Comparison of ENCODE assay signal across 17 cellular contexts in the genomic region with DNA sequence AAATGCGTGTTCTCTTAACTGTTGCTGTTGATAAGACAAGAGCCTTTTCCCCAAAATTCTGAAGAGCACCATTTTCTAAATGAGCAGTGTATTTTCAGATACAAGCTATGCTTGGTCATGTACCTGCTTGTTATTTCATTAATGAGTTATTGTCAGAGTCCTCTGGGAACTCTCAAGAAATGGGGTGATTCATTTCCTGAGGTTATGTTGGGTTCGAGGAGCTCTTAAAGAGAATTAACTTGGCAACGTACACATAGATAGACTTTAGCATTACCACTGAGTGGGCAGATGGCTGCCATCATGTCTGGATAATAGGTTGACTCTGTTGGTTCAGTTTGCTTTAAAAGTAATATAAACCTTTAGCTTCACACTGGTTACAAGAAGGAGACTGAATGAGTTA.
DNase-seq lines count a peak whose midpoint lies in the region.
"Had no signal": no experiment of that assay in that cellular context is flagged by ENCODE, and none has a peak within 500 bp of the region (broad histone marks: within the 10 kb centered on the region; RNA-seq: fewer than 3 reads in every experiment).

No MANE protein-coding gene starts in this region.

- H3K14ac ChIP-seq in mesenchymal stem cell (ENCODE audit: low read length in 2 of 2), result no peak overlapping the region

- no peak overlapping the region for H3K18ac ChIP-seq in mesenchymal stem cell (ENCODE audit: low read depth in 1 of 2, low read length in 2 of 2)

- no peaks in the 10 kb centered on the region for H3K9me3 Mint-ChIP-seq in activated CD4-positive, alpha-beta memory T cell treated with anti-CD3 and anti-CD28 coated beads for 36 hours
- no peaks in the 10 kb centered on the region for H3K9me3 Mint-ChIP-seq in activated CD4-positive, alpha-beta memory T cell treated with anti-CD3 and anti-CD28 coated beads, Interleukin-2, amount 10 ng/mL, durations not matched to agents 7 days and 5 days
- no peaks in the 10 kb centered on the region for H3K9me3 Mint-ChIP-seq in activated naive CD8-positive, alpha-beta T cell (ENCODE audit: low read depth)
- H3K9me3 Mint-ChIP-seq: mesothelial cell of epicardium had no signal

- H3K79me1 ChIP-seq in mesenchymal stem cell (replicated peaks; ENCODE audit: low read length, poor library complexity, severe bottlenecking), result no peaks in the 10 kb centered on the region

- no peak overlapping the region for H2BK15ac ChIP-seq in mesenchymal stem cell (ENCODE audit: low read depth, poor library complexity, severe bottlenecking)

- H3K27me3 Mint-ChIP-seq in activated CD4-positive, alpha-beta memory T cell treated with anti-CD3 and anti-CD28 coated beads for 36 hours, result no peaks in the 10 kb centered on the region
- no peaks in the 10 kb centered on the region for H3K27me3 Mint-ChIP-seq in activated CD4-positive, alpha-beta memory T cell treated with anti-CD3 and anti-CD28 coated beads, Interleukin-2, amount 10 ng/mL, durations not matched to agents 7 days and 5 days
- no peaks in the 10 kb centered on the region for H3K27me3 Mint-ChIP-seq in activated naive CD8-positive, alpha-beta T cell

- no peak overlapping the region for H3K4ac ChIP-seq in mesenchymal stem cell (ENCODE audit: low read depth in 1 of 2, low read length in 2 of 2)

- H2BK5ac ChIP-seq in mesenchymal stem cell (ENCODE audit: low read depth, low read length, poor library complexity, severe bottlenecking), result no peak overlapping the region

- peaks cover 75% of the 10 kb centered on the region for H3K4me1 Mint-ChIP-seq in activated CD4-positive, alpha-beta memory T cell treated with anti-CD3 and anti-CD28 coated beads for 36 hours (ENCODE audit: low read depth)
- peaks cover 63% of the 10 kb centered on the region for H3K4me1 Mint-ChIP-seq in activated CD4-positive, alpha-beta memory T cell treated with anti-CD3 and anti-CD28 coated beads, Interleukin-2, amount 10 ng/mL, durations not matched to agents 7 days and 5 days
- H3K4me1 Mint-ChIP-seq in activated naive CD8-positive, alpha-beta T cell (ENCODE audit: low read depth), result peaks cover 80% of the 10 kb centered on the region
- H3K4me1 Mint-ChIP-seq: mesothelial cell of epicardium had no signal

- POLR2A ChIA-PET in activated CD4-positive, alpha-beta memory T cell treated with anti-CD3 and anti-CD28 coated beads for 36 hours (lab: Charles Lee), result no interaction called here
- POLR2A ChIA-PET in activated CD4-positive, alpha-beta memory T cell treated with anti-CD3 and anti-CD28 coated beads, Interleukin-2, amount 10 ng/mL, durations not matched to agents 7 days and 5 days (lab: Charles Lee), result no interaction called here

- no peak overlapping the region for H2BK12ac ChIP-seq in mesenchymal stem cell (ENCODE audit: low read length in 2 of 2)

- CTCF ChIA-PET in activated CD4-positive, alpha-beta memory T cell treated with anti-CD3 and anti-CD28 coated beads for 36 hours (lab: Charles Lee), result interaction anchor here (0.7 kb wide), 1 partner anchor 65 kb away, joined by 3 read pairs; no protein-coding TSS in a partner anchor
- CTCF ChIA-PET in activated CD4-positive, alpha-beta memory T cell treated with anti-CD3 and anti-CD28 coated beads, Interleukin-2, amount 10 ng/mL, durations not matched to agents 7 days and 5 days (lab: Charles Lee), result no interaction called here

- H3K4me3 ChIP-seq in mesenchymal stem cell (ENCODE audit: insufficient read depth in 1 of 2, low read depth in 1 of 2, low read length in 2 of 2), result no peak overlapping the region
- H3K4me3 ChIP-seq: tibial nerve had no signal

- H3K27me3 ChIP-seq in mesenchymal stem cell (ENCODE audit: control insufficient read depth in 1 of 2, insufficient read depth in 1 of 2, low read length in 2 of 2), result peaks cover 0 to 64% of the 10 kb centered on the region in 2 experiments
- H3K27me3 ChIP-seq: neutrophil, tibial nerve had no signal

- H3K27ac Mint-ChIP-seq in activated CD4-positive, alpha-beta memory T cell treated with anti-CD3 and anti-CD28 coated beads for 36 hours, result peak overlapping the region; percentile 66
- no peak overlapping the region for H3K27ac Mint-ChIP-seq in activated CD4-positive, alpha-beta memory T cell treated with anti-CD3 and anti-CD28 coated beads, Interleukin-2, amount 10 ng/mL, durations not matched to agents 7 days and 5 days
- H3K27ac Mint-ChIP-seq in activated naive CD8-positive, alpha-beta T cell, result peak overlapping the region; percentile 81
- H3K27ac Mint-ChIP-seq: mesothelial cell of epicardium had no signal

- H3K9me3 ChIP-seq in mesenchymal stem cell (ENCODE audit: control insufficient read depth, low read length), result no peaks in the 10 kb centered on the region
- H3K9me3 ChIP-seq: neutrophil, tibial nerve had no signal

- no peak for DNase-seq in activated CD4-positive, alpha-beta memory T cell treated with anti-CD3 and anti-CD28 coated beads for 36 hours
- DNase-seq in activated CD4-positive, alpha-beta memory T cell treated with anti-CD3 and anti-CD28 coated beads, Interleukin-2, amount 10 ng/mL, durations not matched to agents 7 days and 5 days, result no peak
- DNase-seq in M059J (ENCODE audit: low read depth), result peak; percentile 70
- peak; percentile 1 for DNase-seq in mesenchymal stem cell
- no peak for DNase-seq in head of caudate nucleus
- DNase-seq in activated gamma-delta T cell treated with Interleukin-2 at 50 U/mL for 16 hours, result no peak
- no peak for DNase-seq in H4 (ENCODE audit: low spot score)
- DNase-seq: COR-L47; glutamatergic neuron; islet precursor cell; NCI-H446 treated with DMSO at 0.1 percent for 48 hours; stimulated activated CD4-positive, alpha-beta T cell treated with anti-CD3 and anti-CD28 coated beads, Interleukin-2, amount 100 ng/mL, for 48 hours; stimulated activated CD8-positive, alpha-beta memory T cell treated with anti-CD3 and anti-CD28 coated beads, Interleukin-4, amount 100 ng/mL, for 48 hours had no signal

- H2BK120ac ChIP-seq in mesenchymal stem cell (ENCODE audit: low read depth, low read length), result no peak overlapping the region

- WGBS in mesenchymal stem cell, result 44% methylated on average over 2 of the region's 3 CpGs

- no peaks in the 10 kb centered on the region for H3K4me1 ChIP-seq in mesenchymal stem cell (ENCODE audit: control insufficient read depth, insufficient read depth, low read depth, low read length)
- H3K4me1 ChIP-seq: tibial nerve had no signal

- no peak overlapping the region for H3K27ac ChIP-seq in mesenchymal stem cell (ENCODE audit: low read length, poor library complexity, severe bottlenecking)
- H3K27ac ChIP-seq: neutrophil, tibial nerve had no signal

- H3K4me3 Mint-ChIP-seq in activated CD4-positive, alpha-beta memory T cell treated with anti-CD3 and anti-CD28 coated beads for 36 hours, result no peak overlapping the region
- no peak overlapping the region for H3K4me3 Mint-ChIP-seq in activated CD4-positive, alpha-beta memory T cell treated with anti-CD3 and anti-CD28 coated beads, Interleukin-2, amount 10 ng/mL, durations not matched to agents 7 days and 5 days
- H3K4me3 Mint-ChIP-seq in activated naive CD8-positive, alpha-beta T cell, result peak overlapping the region; percentile 14
- H3K4me3 Mint-ChIP-seq: mesothelial cell of epicardium had no signal

- intact Hi-C loops in activated CD4-positive, alpha-beta memory T cell treated with anti-CD3 and anti-CD28 coated beads for 36 hours (cut with micrococcal nuclease), result no loop called here
- intact Hi-C loops in head of caudate nucleus (cut with DNase I), result no loop called here

- peaks cover 20% of the 10 kb centered on the region for H3K36me3 Mint-ChIP-seq in activated CD4-positive, alpha-beta memory T cell treated with anti-CD3 and anti-CD28 coated beads for 36 hours
- peaks cover 74% of the 10 kb centered on the region for H3K36me3 Mint-ChIP-seq in activated CD4-positive, alpha-beta memory T cell treated with anti-CD3 and anti-CD28 coated beads, Interleukin-2, amount 10 ng/mL, durations not matched to agents 7 days and 5 days (ENCODE audit: low read depth)
- peaks cover 27% of the 10 kb centered on the region for H3K36me3 Mint-ChIP-seq in activated naive CD8-positive, alpha-beta T cell

- no peak overlapping the region for H4K8ac ChIP-seq in mesenchymal stem cell (ENCODE audit: low read length)

- H2AK5ac ChIP-seq in mesenchymal stem cell (ENCODE audit: low read length, severe bottlenecking), result no peak overlapping the region

- H2AFZ ChIP-seq in mesenchymal stem cell (ENCODE audit: low read depth, low read length), result no peak overlapping the region

- no peaks in the 10 kb centered on the region for H3K36me3 ChIP-seq in mesenchymal stem cell (ENCODE audit: control insufficient read depth in 1 of 2, insufficient read depth in 2 of 2, low read depth in 1 of 2, low read length in 2 of 2)
- H3K36me3 ChIP-seq: tibial nerve had no signal

- H3K9ac ChIP-seq in mesenchymal stem cell (ENCODE audit: low read length), result no peak overlapping the region

- no peak overlapping the region for H3K4me2 ChIP-seq in mesenchymal stem cell (ENCODE audit: low read length, poor library complexity, severe bottlenecking)

- no peak overlapping the region for H3K23ac ChIP-seq in mesenchymal stem cell (ENCODE audit: low read length in 2 of 2)

- no peak overlapping the region for H4K91ac ChIP-seq in mesenchymal stem cell (ENCODE audit: low read length)

Comparison
In these comparisons a context has a peak if more than half of its experiments do, and no peak if none do; other contexts are left out.
1. DNase-seq: peak in M059J (single experiment) and mesenchymal stem cell (single experiment); none in activated CD4-positive, alpha-beta memory T cell treated with anti-CD3 and anti-CD28 coated beads for 36 hours (single experiment), activated CD4-positive, alpha-beta memory T cell treated with anti-CD3 and anti-CD28 coated beads, Interleukin-2, amount 10 ng/mL, durations not matched to agents 7 days and 5 days (single experiment), head of caudate nucleus (0 of 42), activated gamma-delta T cell treated with Interleukin-2 at 50 U/mL for 16 hours (single experiment) and H4 (single experiment).